ENCODE assay signal across 17 cellular contexts in genomic region chr15:83720466-83720865, GRCh38.
DNase-seq lines count a peak whose midpoint lies in the region; ATAC-seq and TF ChIP-seq lines count a peak whose summit lies in the region.
"Had no signal": no experiment of that assay in that cellular context is flagged by ENCODE, and none has a peak within 500 bp of the region (broad histone marks: within the 10 kb centered on the region; RNA-seq: fewer than 3 reads in every experiment).

No MANE protein-coding gene starts in this region.

- peak; percentile 17 for DNase-seq in Ammon's horn (ENCODE audit: low spot score)
- DNase-seq in astrocyte of the spinal cord (ENCODE audit: low read depth, low spot score), result peak; percentile 2
- DNase-seq in pons (ENCODE audit: low spot score), result peak; percentile 11
- no peak for DNase-seq in thoracic aorta (ENCODE audit: low spot score)
- no peak for DNase-seq in NCI-H2029 (lab: John Stamatoyannopoulos, UW)
- DNase-seq in activated CD4-positive, alpha-beta T cell treated with anti-CD3 and anti-CD28 coated beads, Interleukin-2, amount 50 U/mL, for 48 hours, result no peak
- DNase-seq: AML-193; CD4-positive, alpha-beta memory T cell; DMS153; DMS79; H9; IMR-90 had no signal

- H3K9me3 ChIP-seq in thoracic aorta, result no peaks in the 10 kb centered on the region
- H3K9me3 ChIP-seq: A549, BLaER1 had no signal

- in situ Hi-C loops in astrocyte of the spinal cord (cut with HindIII; ENCODE audit: low sequenced_read_pairs), result no loop called here

- H3K4me3 ChIP-seq in astrocyte of the spinal cord (ENCODE audit: low read depth, low read length), result no peak overlapping the region
- H3K4me3 ChIP-seq in thoracic aorta, result no peak overlapping the region
- H3K4me3 ChIP-seq: A549, BLaER1, GM12878 had no signal

- H3K27me3 ChIP-seq in thoracic aorta (replicated peaks; ENCODE audit: insufficient read depth), result no peaks in the 10 kb centered on the region
- H3K27me3 ChIP-seq: BLaER1 had no signal

- TF ChIP-seq CTCF in astrocyte of the spinal cord (IDR thresholded peaks at IDR 0.05; ENCODE audit: low read depth, low read length), result no peak
- TF ChIP-seq CTCF in thoracic aorta (IDR thresholded peaks at IDR 0.05), result no peak

- H3K27ac ChIP-seq in thoracic aorta, result peak overlapping the region; percentile 2 to 26
- H3K27ac ChIP-seq: 22Rv1, A549, BLaER1 had no signal

- H3K36me3 ChIP-seq in thoracic aorta, result no peaks in the 10 kb centered on the region
- H3K36me3 ChIP-seq: BLaER1 had no signal

- no peak for ATAC-seq in thoracic aorta (ENCODE audit: insufficient number of reproducible peaks, low FRiP score, low read depth)
- ATAC-seq in GM18868 (IDR thresholded peaks at IDR 0.05; ENCODE audit: unreplicated experiment), result no peak
- ATAC-seq: A549, GM12878 had no signal

- peaks cover 10 to 50% of the 10 kb centered on the region in 2 donors for H3K4me1 ChIP-seq in thoracic aorta (ENCODE audit: control insufficient read depth in 1 of 2, low read depth in 2 of 2)
- H3K4me1 ChIP-seq: A549, BLaER1 had no signal

Comparison
In these comparisons a context has a peak if more than half of its experiments do, and no peak if none do; other contexts are left out.
1. DNase-seq: peak in Ammon's horn (single experiment), astrocyte of the spinal cord (single experiment) and pons (single experiment); none in thoracic aorta (single experiment), NCI-H2029 (single experiment) and activated CD4-positive, alpha-beta T cell treated with anti-CD3 and anti-CD28 coated beads, Interleukin-2, amount 50 U/mL, for 48 hours (0 of 2).